8 cellular contexts compared by ENCODE assay signal in the genomic region with DNA sequence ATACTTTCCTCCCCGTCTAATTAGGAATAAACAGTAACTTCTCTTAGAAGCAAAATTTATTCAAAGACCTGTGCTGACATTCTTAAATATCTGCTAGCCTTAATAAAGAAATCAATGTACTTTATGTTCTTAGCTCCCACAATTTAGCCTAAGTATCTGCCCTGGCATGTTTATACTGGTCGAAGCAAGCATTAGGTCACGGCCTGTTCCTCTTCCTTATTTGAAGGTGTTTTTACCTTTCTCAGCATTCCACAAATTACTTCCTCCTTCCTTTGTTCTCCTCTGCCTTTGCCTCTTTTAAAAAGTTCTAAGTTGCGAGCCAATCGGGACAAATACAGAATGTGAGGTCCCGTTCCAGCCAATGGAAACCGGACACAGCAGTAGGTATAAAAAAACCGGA. TPM values are rescaled to one million over a fixed set of nuclear protein-coding genes. Genes with fewer than 3 reads are reported as not detected.
"Had no signal": no experiment of that assay in that cellular context is flagged by ENCODE, and none has a peak within 500 bp of the region (broad histone marks: within the 10 kb centered on the region; RNA-seq: fewer than 3 reads in every experiment).

No MANE protein-coding gene starts in this region.

RNA-seq across cellular contexts. Expression of a gene that starts 52.4 kb away (rescaled TPM):
- total RNA-seq: activated CD4-positive, alpha-beta T cell treated with anti-CD3 and anti-CD28 coated beads, Interleukin-2, amount 10 ng/mL, durations not matched to agents 24 days and 14 days; activated CD8-positive, alpha-beta memory T cell treated with anti-CD3 and anti-CD28 coated beads, Interleukin-2, amount 10 ng/mL, durations not matched to agents 7 days and 5 days; activated T-helper 1 cell treated with anti-CD3 and anti-CD28 coated beads, Interleukin-12 subunit alpha, Interleukin-12 subunit beta, Interleukin-2, Interleukin-4 antibody, amounts not matched to agents 30 ng/mL and 10 ng/mL and 1 ng/mL, durations not matched to agents 14 hours and 24 hours and 36 hours; aorta; body of pancreas; cardiac muscle cell; Peyer's patch; SK-MEL-5 had no signal
- polyA plus RNA-seq: aorta had no signal

RNA-seq across cellular contexts. Expression of a gene that starts 58.1 kb away (rescaled TPM):
- total RNA-seq: activated CD4-positive, alpha-beta T cell treated with anti-CD3 and anti-CD28 coated beads, Interleukin-2, amount 10 ng/mL, durations not matched to agents 24 days and 14 days; activated T-helper 1 cell treated with anti-CD3 and anti-CD28 coated beads, Interleukin-12 subunit alpha, Interleukin-12 subunit beta, Interleukin-2, Interleukin-4 antibody, amounts not matched to agents 30 ng/mL and 10 ng/mL and 1 ng/mL, durations not matched to agents 14 hours and 24 hours and 36 hours; SK-MEL-5 had no signal
